ENCODE assay signal across 33 cellular contexts in the genomic region with DNA sequence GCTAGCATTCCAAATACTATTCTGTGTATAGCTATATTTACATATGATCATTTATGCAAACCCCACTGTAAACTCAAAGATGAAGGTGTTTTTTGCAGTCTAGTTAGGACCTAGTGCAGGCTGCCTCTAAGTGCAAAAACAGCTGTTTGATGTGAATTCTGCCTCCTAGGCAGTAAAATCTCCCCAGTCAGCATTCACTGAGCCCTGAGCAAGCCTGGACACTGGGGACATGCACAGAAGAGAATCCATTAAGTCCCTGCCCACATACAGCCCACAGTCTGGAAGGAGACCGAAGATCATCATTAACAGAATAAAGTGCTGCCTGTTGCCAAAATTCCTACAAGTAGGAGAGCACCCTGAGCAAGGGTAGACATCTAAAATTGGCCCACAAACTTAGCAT. TPM values are rescaled to one million over a fixed set of nuclear protein-coding genes. Genes with fewer than 3 reads are reported as not detected.
DNase-seq lines count a peak whose midpoint lies in the region; ATAC-seq, FAIRE-seq and TF ChIP-seq lines count a peak whose summit lies in the region.
"Had no signal": no experiment of that assay in that cellular context is flagged by ENCODE, and none has a peak within 500 bp of the region (broad histone marks: within the 10 kb centered on the region; RNA-seq: fewer than 3 reads in every experiment).

No MANE protein-coding gene starts in this region.

- H4K20me1 ChIP-seq in GM23338 (replicated peaks; ENCODE audit: insufficient read depth), result no peaks in the 10 kb centered on the region

- no peaks in the 10 kb centered on the region for H3K36me3 ChIP-seq in aorta (ENCODE audit: control insufficient read depth in 1 of 2, insufficient read depth in 2 of 2, low read length in 1 of 2)
- no peaks in the 10 kb centered on the region for H3K36me3 ChIP-seq in GM23338 (ENCODE audit: insufficient read depth)
- H3K36me3 ChIP-seq: pancreas, tibial artery had no signal

- 91 to 94% methylated on average over 1 of the region's 1 CpG for WGBS in aorta, 2 donors

- H3K4me3 ChIP-seq in dorsolateral prefrontal cortex (no peak overlapping the region), aorta (ENCODE audit: low read length in 2 of 2) (no peak overlapping the region), GM23338 (no peak overlapping the region)
- H3K4me3 ChIP-seq: mucosa of descending colon, pancreas, SK-N-MC, tibial artery had no signal

- no peak overlapping the region for H2AFZ ChIP-seq in GM23338

- no peaks in the 10 kb centered on the region for H3F3A ChIP-seq in GM23338 (replicated peaks; ENCODE audit: low read depth)

- H3K4me1 ChIP-seq in aorta (ENCODE audit: control insufficient read depth in 1 of 2, insufficient read depth in 2 of 2, low read length in 2 of 2), result no peaks in the 10 kb centered on the region
- no peaks in the 10 kb centered on the region for H3K4me1 ChIP-seq in GM23338 (ENCODE audit: insufficient read depth)
- H3K4me1 ChIP-seq: pancreas, tibial artery had no signal

- no peak for TF ChIP-seq POLR2A in GM12891 (IDR thresholded peaks at IDR 0.05; ENCODE audit: low read depth, low read length)

- peak overlapping the region in 55 of 59 donors; percentile 2 to 84 (median 68) for H3K27ac ChIP-seq in dorsolateral prefrontal cortex
- H3K27ac ChIP-seq in aorta (ENCODE audit: low read depth in 1 of 2, low read length in 2 of 2), result no peak overlapping the region
- H3K27ac ChIP-seq in GM23338 (ENCODE audit: low read depth), result no peak overlapping the region
- H3K27ac ChIP-seq: 22Rv1, pancreas, SK-N-MC, tibial artery had no signal

- no peaks in the 10 kb centered on the region for H3K79me2 ChIP-seq in GM23338 (replicated peaks; ENCODE audit: insufficient read depth)

- peak; percentile 32 for ATAC-seq in aorta (ENCODE audit: low FRiP score)
- no peak for ATAC-seq in GM19467 (IDR thresholded peaks at IDR 0.05; ENCODE audit: unreplicated experiment)
- no peak for ATAC-seq in GM23338

- TF ChIP-seq CTCF in dorsolateral prefrontal cortex (IDR thresholded peaks at IDR 0.05 in 54 of 56, conservative IDR thresholded peaks at IDR 0.05 in 2 of 56; ENCODE audit: low read depth in 1 of 56, partially characterized antibody in 56 of 56) (no peak), nephron (IDR thresholded peaks at IDR 0.05; ENCODE audit: unreplicated experiment in 3 of 3) (no peak), GM23338 (conservative IDR thresholded peaks at IDR 0.05; ENCODE audit: low read depth in 2 of 2) (no peak)

- no peak overlapping the region for H3K4me2 ChIP-seq in GM23338

- intact Hi-C loops in dorsolateral prefrontal cortex (cut with DNase I) (no loop called here), aorta (cut with DNase I) (no loop called here)

- H3K36me3 Mint-ChIP-seq in nephron (ENCODE audit: low read depth) (peaks cover 4% of the 10 kb centered on the region), GM23338 (ENCODE audit: low read depth) (peaks cover 27% of the 10 kb centered on the region)
- H3K36me3 Mint-ChIP-seq: activated naive CD8-positive, alpha-beta T cell treated with anti-CD3 and anti-CD28 coated beads, Interleukin-2, amount 10 ng/mL, durations not matched to agents 7 days and 5 days; CD14-positive monocyte; natural killer cell treated with Interleukin-12 subunit alpha and Interleukin-12 subunit beta and Interleukin-15 and Interleukin-18, amount 100 ng/mL, for 72 hours had no signal

- H3K27ac Mint-ChIP-seq in nephron (peak overlapping the region in 2 of 3 experiments; percentile 17 to 68), GM23338 (no peak overlapping the region)
- H3K27ac Mint-ChIP-seq: activated naive CD8-positive, alpha-beta T cell treated with anti-CD3 and anti-CD28 coated beads, Interleukin-2, amount 10 ng/mL, durations not matched to agents 7 days and 5 days; activated T-cell treated with anti-CD3 and anti-CD28 coated beads, Interleukin-2, amount 50 U/mL, for 24 hours; CD14-positive monocyte; HFFc6; natural killer cell treated with Interleukin-12 subunit alpha and Interleukin-12 subunit beta and Interleukin-15 and Interleukin-18, amount 100 ng/mL, for 72 hours; stimulated activated naive CD8-positive, alpha-beta T cell treated with anti-CD3 and anti-CD28 coated beads, Interleukin-15, Interleukin-2, amounts not matched to agents 100 ng/mL and 50 ng/mL, for 24 hours had no signal

- H3K9me2 ChIP-seq in GM23338 (ENCODE audit: insufficient read depth), result no peaks in the 10 kb centered on the region

- H3K9me3 ChIP-seq in aorta (ENCODE audit: control insufficient read depth, low read length), result no peaks in the 10 kb centered on the region
- H3K9me3 ChIP-seq: mucosa of descending colon, pancreas, tibial artery had no signal

- H3K4me3 Mint-ChIP-seq in nephron, result no peak overlapping the region
- H3K4me3 Mint-ChIP-seq in GM23338, result no peak overlapping the region
- H3K4me3 Mint-ChIP-seq: activated naive CD8-positive, alpha-beta T cell treated with anti-CD3 and anti-CD28 coated beads, Interleukin-2, amount 10 ng/mL, durations not matched to agents 7 days and 5 days; activated T-cell treated with anti-CD3 and anti-CD28 coated beads, Interleukin-2, amount 50 U/mL, for 24 hours; CD14-positive monocyte; central memory CD8-positive, alpha-beta T cell; HFFc6; natural killer cell treated with Interleukin-12 subunit alpha and Interleukin-12 subunit beta and Interleukin-15 and Interleukin-18, amount 100 ng/mL, for 72 hours; stimulated activated naive CD8-positive, alpha-beta T cell treated with anti-CD3 and anti-CD28 coated beads, Interleukin-15, Interleukin-2, amounts not matched to agents 100 ng/mL and 50 ng/mL, for 24 hours had no signal

- peaks cover 4% of the 10 kb centered on the region for H3K4me1 Mint-ChIP-seq in nephron
- H3K4me1 Mint-ChIP-seq in GM23338, result no peaks in the 10 kb centered on the region
- H3K4me1 Mint-ChIP-seq: activated naive CD8-positive, alpha-beta T cell treated with anti-CD3 and anti-CD28 coated beads, Interleukin-2, amount 10 ng/mL, durations not matched to agents 7 days and 5 days; CD14-positive monocyte; central memory CD8-positive, alpha-beta T cell had no signal

- H3K27me3 ChIP-seq in dorsolateral prefrontal cortex (no peaks in the 10 kb centered on the region), aorta (ENCODE audit: control insufficient read depth in 1 of 2, insufficient read depth in 2 of 2, low read length in 1 of 2) (no peaks in the 10 kb centered on the region), GM23338 (ENCODE audit: insufficient read depth) (no peaks in the 10 kb centered on the region)
- H3K27me3 ChIP-seq: pancreas, tibial artery had no signal

- H3K9me3 Mint-ChIP-seq in nephron (peaks cover 24% of the 10 kb centered on the region), GM23338 (peaks cover 68% of the 10 kb centered on the region)
- H3K9me3 Mint-ChIP-seq: activated naive CD8-positive, alpha-beta T cell treated with anti-CD3 and anti-CD28 coated beads, Interleukin-2, amount 10 ng/mL, durations not matched to agents 7 days and 5 days; activated T-cell treated with anti-CD3 and anti-CD28 coated beads, Interleukin-2, amount 50 U/mL, for 24 hours; central memory CD8-positive, alpha-beta T cell; HFFc6; natural killer cell treated with Interleukin-12 subunit alpha and Interleukin-12 subunit beta and Interleukin-15 and Interleukin-18, amount 100 ng/mL, for 72 hours; stimulated activated naive CD8-positive, alpha-beta T cell treated with anti-CD3 and anti-CD28 coated beads, Interleukin-15, Interleukin-2, amounts not matched to agents 100 ng/mL and 50 ng/mL, for 24 hours had no signal

- FAIRE-seq in GM12891 (lab: Jason Lieb, UNC), result no peak
- FAIRE-seq: frontal cortex, HTR-8/SVneo, pancreas had no signal

- peaks cover under 1% of the 10 kb centered on the region for H3K27me3 Mint-ChIP-seq in nephron (ENCODE audit: low read depth)
- H3K27me3 Mint-ChIP-seq in GM23338 (ENCODE audit: insufficient read depth, low read depth, poor library complexity), result no peaks in the 10 kb centered on the region
- H3K27me3 Mint-ChIP-seq: activated T-cell treated with anti-CD3 and anti-CD28 coated beads, Interleukin-2, amount 50 U/mL, for 24 hours; central memory CD8-positive, alpha-beta T cell; natural killer cell treated with Interleukin-12 subunit alpha and Interleukin-12 subunit beta and Interleukin-15 and Interleukin-18, amount 100 ng/mL, for 72 hours; stimulated activated naive CD8-positive, alpha-beta T cell treated with anti-CD3 and anti-CD28 coated beads, Interleukin-15, Interleukin-2, amounts not matched to agents 100 ng/mL and 50 ng/mL, for 24 hours had no signal

- DNase-seq in NCI-H526 treated with DMSO at 0.1 percent for 48 hours (lab: John Stamatoyannopoulos, UW) (peak; percentile 7), NCI-H526 (lab: John Stamatoyannopoulos, UW) (no peak), dorsolateral prefrontal cortex (no peak), aorta (no peak), GM12891 (ENCODE audit: insufficient read length, low spot score) (no peak), GM23338 (ENCODE audit: low spot score) (no peak)
- DNase-seq: activated CD4-positive, CD25-positive, alpha-beta regulatory T cell; activated naive CD8-positive, alpha-beta T cell treated with anti-CD3 and anti-CD28 coated beads, Interleukin-2, amount 10 ng/mL, durations not matched to agents 7 days and 5 days; activated T-cell treated with anti-CD3 and anti-CD28 coated beads, Interleukin-2, amount 50 U/mL, for 24 hours; DND-41; GF-D8; GOT3; hippocampal formation; KBM-7; NCI-H1092; NCI-H1694; NCI-H446 treated with DMSO at 0.1 percent for 48 hours; stimulated activated CD8-positive, alpha-beta memory T cell treated with anti-CD3 and anti-CD28 coated beads, Interleukin-4, amount 100 ng/mL, for 48 hours; T-helper 1 cell had no signal

TF ChIP-seq in GM12891, 5 proteins besides CTCF, POLR2A, EP300 and RAD21:
- TF ChIP-seq SPI1 (IDR thresholded peaks at IDR 0.05; ENCODE audit: low read depth, low read length) (no peak), PAX5 (IDR thresholded peaks at IDR 0.05; ENCODE audit: insufficient read depth, low read length, severe bottlenecking) (no peak), POLR2AphosphoS5 (IDR thresholded peaks at IDR 0.05; ENCODE audit: low read depth, low read length) (no peak), TAF1 (IDR thresholded peaks at IDR 0.05; ENCODE audit: low read depth, low read length) (no peak)
TF ChIP-seq in GM12891: peak in this region for 0.

TF ChIP-seq in GM23338, 12 proteins besides CTCF, POLR2A, EP300 and RAD21 (continues in another document):
- no peak for TF ChIP-seq ZNF114 (CRISPR knock-in tag; IDR thresholded peaks at IDR 0.05)
- TF ChIP-seq ZNF331 (CRISPR knock-in tag; IDR thresholded peaks at IDR 0.05; ENCODE audit: low read depth), result no peak

RNA-seq across cellular contexts. Expression of a gene that starts 14.4 kb away (rescaled TPM):
- 100 to 1,000 TPM; 151 to 703 (median 290) TPM for total RNA-seq in dorsolateral prefrontal cortex
- 10 to 100 TPM; 22.9 to 37.9 TPM for total RNA-seq in aorta
- polyA plus RNA-seq in aorta, result 10 to 100 TPM; 15.4 to 20.3 TPM
- 37.7 TPM for polyA plus RNA-seq in GM12891 (2012; ENCODE audit: low read depth, missing spikeins)
- total RNA-seq in GM23338 (2014; rRNA removed; shearing (Covaris generic)), result 52.7 and 56.4 TPM in 2 replicates
- 30.0 and 30.1 TPM in 2 replicates for polyA plus RNA-seq in GM23338 (2016; fragmentation: Nextera tagmentation; extraction: Ambion mirVana)

Comparison
In these comparisons a context has a peak if more than half of its experiments do, and no peak if none do; other contexts are left out.
1. H3K27ac ChIP-seq: peak in dorsolateral prefrontal cortex (55 of 59); none in aorta (0 of 2) and GM23338 (single experiment).